16 cellular contexts compared by ENCODE assay signal in genomic region chr18:44060197-44060596, GRCh38.
A peak's percentile ranks its signal among the peaks of the same experiment; 100 is the strongest.
DNase-seq lines count a peak whose midpoint lies in the region; ATAC-seq lines count a peak whose summit lies in the region.
"Had no signal": no experiment of that assay in that cellular context is flagged by ENCODE, and none has a peak within 500 bp of the region (broad histone marks: within the 10 kb centered on the region; RNA-seq: fewer than 3 reads in every experiment).

No MANE protein-coding gene starts in this region.

- H2BK12ac ChIP-seq in neuronal stem cell (ENCODE audit: low read length), result no peak overlapping the region

- no peak overlapping the region for H3K4me3 Mint-ChIP-seq in stimulated activated naive CD8-positive, alpha-beta T cell treated with anti-CD3 and anti-CD28 coated beads, Interleukin-15, amount 100 ng/mL, for 72 hours
- no peak overlapping the region for H3K4me3 Mint-ChIP-seq in stimulated activated effector memory CD8-positive, alpha-beta T cell treated with anti-CD3 and anti-CD28 coated beads, Interleukin-12 subunit alpha, Interleukin-12 subunit beta, amount 100 ng/mL, for 72 hours
- H3K4me3 Mint-ChIP-seq in activated CD4-positive, alpha-beta T cell treated with anti-CD3 and anti-CD28 coated beads, Interleukin-2, amount 10 ng/mL, durations not matched to agents 24 days and 14 days, result no peak overlapping the region
- H3K4me3 Mint-ChIP-seq: CD4-positive, alpha-beta memory T cell; HFFc6 had no signal

- no peak overlapping the region for H3K23ac ChIP-seq in neuronal stem cell (ENCODE audit: low read depth, low read length, poor library complexity)

- no CpG with 5 or more reads among the region's 3 CpGs for WGBS in neuronal stem cell (ENCODE audit: extremely low coverage in 2 of 2, insufficient read length in 2 of 2, insufficient replicate concordance in 1 of 2), 2 donors

- H3K18ac ChIP-seq in neuronal stem cell (ENCODE audit: low read length), result peak overlapping the region; percentile 84

- peak overlapping the region; percentile 94 for H3K14ac ChIP-seq in neuronal stem cell (ENCODE audit: low read length)

- no peak overlapping the region for H3K4ac ChIP-seq in neuronal stem cell (ENCODE audit: low read length)

- no peak overlapping the region for H3K4me2 ChIP-seq in neuronal stem cell (ENCODE audit: insufficient read depth, low read length, poor library complexity, severe bottlenecking)

- no peaks in the 10 kb centered on the region for H3K36me3 ChIP-seq in neuronal stem cell (replicated peaks in 1 of 2; ENCODE audit: control insufficient read depth in 2 of 2, insufficient read depth in 2 of 2, low read length in 2 of 2)
- H3K36me3 ChIP-seq: HAP-1 had no signal

- no peaks in the 10 kb centered on the region for H3K4me1 Mint-ChIP-seq in stimulated activated naive CD8-positive, alpha-beta T cell treated with anti-CD3 and anti-CD28 coated beads, Interleukin-15, amount 100 ng/mL, for 72 hours
- H3K4me1 Mint-ChIP-seq in stimulated activated effector memory CD8-positive, alpha-beta T cell treated with anti-CD3 and anti-CD28 coated beads, Interleukin-12 subunit alpha, Interleukin-12 subunit beta, amount 100 ng/mL, for 72 hours, result no peaks in the 10 kb centered on the region
- no peaks in the 10 kb centered on the region for H3K4me1 Mint-ChIP-seq in activated CD4-positive, alpha-beta T cell treated with anti-CD3 and anti-CD28 coated beads, Interleukin-2, amount 10 ng/mL, durations not matched to agents 24 days and 14 days
- H3K4me1 Mint-ChIP-seq: CD4-positive, alpha-beta memory T cell had no signal

- H3K9me3 ChIP-seq in neuronal stem cell (replicated peaks in 1 of 2; ENCODE audit: control insufficient read depth in 2 of 2, insufficient read depth in 1 of 2, low read depth in 1 of 2, low read length in 2 of 2), result peaks cover 3 to 7% of the 10 kb centered on the region in 2 donors
- H3K9me3 ChIP-seq: HAP-1 had no signal

- no peak overlapping the region for H4K91ac ChIP-seq in neuronal stem cell (ENCODE audit: low read depth, low read length, poor library complexity)

- H3K27ac Mint-ChIP-seq in stimulated activated naive CD8-positive, alpha-beta T cell treated with anti-CD3 and anti-CD28 coated beads, Interleukin-15, amount 100 ng/mL, for 72 hours, result no peak overlapping the region
- H3K27ac Mint-ChIP-seq in stimulated activated effector memory CD8-positive, alpha-beta T cell treated with anti-CD3 and anti-CD28 coated beads, Interleukin-12 subunit alpha, Interleukin-12 subunit beta, amount 100 ng/mL, for 72 hours, result no peak overlapping the region
- H3K27ac Mint-ChIP-seq in activated CD4-positive, alpha-beta T cell treated with anti-CD3 and anti-CD28 coated beads, Interleukin-2, amount 10 ng/mL, durations not matched to agents 24 days and 14 days, result no peak overlapping the region
- H3K27ac Mint-ChIP-seq: CD4-positive, alpha-beta memory T cell; HFFc6 had no signal

- peak overlapping the region in 1 of 2 donors; percentile 33 for H3K4me3 ChIP-seq in neuronal stem cell (ENCODE audit: low read length in 2 of 2)
- H3K4me3 ChIP-seq: HAP-1 had no signal

- no peak overlapping the region for H2AFZ ChIP-seq in neuronal stem cell (ENCODE audit: low read length)

- H3K79me1 ChIP-seq in neuronal stem cell (ENCODE audit: low read depth, low read length), result no peaks in the 10 kb centered on the region

- H4K8ac ChIP-seq in neuronal stem cell (ENCODE audit: low read depth, low read length), result no peak overlapping the region

- H2BK120ac ChIP-seq in neuronal stem cell (ENCODE audit: low read depth, low read length), result no peak overlapping the region

- no peak overlapping the region for H2BK15ac ChIP-seq in neuronal stem cell (ENCODE audit: low read length)

- ATAC-seq in stimulated activated naive CD8-positive, alpha-beta T cell treated with anti-CD3 and anti-CD28 coated beads, Interleukin-15, amount 100 ng/mL, for 72 hours, result peak; percentile 15
- no peak for ATAC-seq in stimulated activated naive CD8-positive, alpha-beta T cell treated with anti-CD3 and anti-CD28 coated beads, Interleukin-15, Interleukin-2, amounts not matched to agents 100 U/mL and 50 U/mL, for 24 hours
- ATAC-seq in stimulated activated effector memory CD8-positive, alpha-beta T cell treated with anti-CD3 and anti-CD28 coated beads, Interleukin-12 subunit alpha, Interleukin-12 subunit beta, amount 100 ng/mL, for 72 hours, result peak; percentile 19

- H3K27ac ChIP-seq in neuronal stem cell (replicated peaks; ENCODE audit: low read length), result no peak overlapping the region

- peaks cover 0 to 5% of the 10 kb centered on the region in 2 donors for H3K9me3 Mint-ChIP-seq in stimulated activated naive CD8-positive, alpha-beta T cell treated with anti-CD3 and anti-CD28 coated beads, Interleukin-15, amount 100 ng/mL, for 72 hours
- H3K9me3 Mint-ChIP-seq in stimulated activated effector memory CD8-positive, alpha-beta T cell treated with anti-CD3 and anti-CD28 coated beads, Interleukin-12 subunit alpha, Interleukin-12 subunit beta, amount 100 ng/mL, for 72 hours, result peaks cover 3% of the 10 kb centered on the region
- H3K9me3 Mint-ChIP-seq in activated CD4-positive, alpha-beta T cell treated with anti-CD3 and anti-CD28 coated beads, Interleukin-2, amount 10 ng/mL, durations not matched to agents 24 days and 14 days, result peaks cover 6% of the 10 kb centered on the region

- intact Hi-C loops in activated CD4-positive, alpha-beta T cell treated with anti-CD3 and anti-CD28 coated beads, Interleukin-2, amount 10 ng/mL, durations not matched to agents 24 days and 14 days (cut with micrococcal nuclease), result no loop called here

- no peak for DNase-seq in stimulated activated naive CD8-positive, alpha-beta T cell treated with anti-CD3 and anti-CD28 coated beads, Interleukin-15, amount 100 ng/mL, for 72 hours
- DNase-seq in stimulated activated naive CD8-positive, alpha-beta T cell treated with anti-CD3 and anti-CD28 coated beads, Interleukin-15, Interleukin-2, amounts not matched to agents 100 U/mL and 50 U/mL, for 24 hours, result no peak
- DNase-seq in neuronal stem cell (ENCODE audit: low spot score), result no peak
- DNase-seq in stimulated activated effector memory CD8-positive, alpha-beta T cell treated with anti-CD3 and anti-CD28 coated beads, Interleukin-12 subunit alpha, Interleukin-12 subunit beta, amount 100 ng/mL, for 72 hours (ENCODE audit: low spot score in 2 of 2), result no peak
- DNase-seq in stimulated activated CD4-positive, alpha-beta T cell treated with anti-CD3 and anti-CD28 coated beads, Interleukin-1b, Interleukin-23, amount 100 ng/mL, for 48 hours, result no peak
- no peak for DNase-seq in activated CD4-positive, alpha-beta T cell treated with anti-CD3 and anti-CD28 coated beads, Interleukin-2, amount 10 ng/mL, durations not matched to agents 24 days and 14 days
- DNase-seq: C1 segment of cervical spinal cord; Calu3; CD4-positive, alpha-beta memory T cell; COR-L47; DMS53; DMS79 treated with DMSO at 0.1 percent for 48 hours; GF-D8; GOT3; HFFc6 had no signal

- H3K27me3 ChIP-seq in neuronal stem cell (ENCODE audit: control insufficient read depth in 3 of 3, insufficient read depth in 3 of 3, low read depth in 1 of 3, low read length in 3 of 3), result no peaks in the 10 kb centered on the region

- H2AK5ac ChIP-seq in neuronal stem cell (ENCODE audit: low read depth, low read length), result peak overlapping the region; percentile 23

- no peaks in the 10 kb centered on the region for H3K27me3 Mint-ChIP-seq in stimulated activated naive CD8-positive, alpha-beta T cell treated with anti-CD3 and anti-CD28 coated beads, Interleukin-15, amount 100 ng/mL, for 72 hours
- H3K27me3 Mint-ChIP-seq in activated CD4-positive, alpha-beta T cell treated with anti-CD3 and anti-CD28 coated beads, Interleukin-2, amount 10 ng/mL, durations not matched to agents 24 days and 14 days, result no peaks in the 10 kb centered on the region
- H3K27me3 Mint-ChIP-seq: CD4-positive, alpha-beta memory T cell had no signal

- no peaks in the 10 kb centered on the region for H3K36me3 Mint-ChIP-seq in stimulated activated effector memory CD8-positive, alpha-beta T cell treated with anti-CD3 and anti-CD28 coated beads, Interleukin-12 subunit alpha, Interleukin-12 subunit beta, amount 100 ng/mL, for 72 hours
- no peaks in the 10 kb centered on the region for H3K36me3 Mint-ChIP-seq in activated CD4-positive, alpha-beta T cell treated with anti-CD3 and anti-CD28 coated beads, Interleukin-2, amount 10 ng/mL, durations not matched to agents 24 days and 14 days (ENCODE audit: low read depth)
- H3K36me3 Mint-ChIP-seq: CD4-positive, alpha-beta memory T cell had no signal

- no peak overlapping the region for H2BK5ac ChIP-seq in neuronal stem cell (ENCODE audit: low read length)

- no peak overlapping the region for H3K9ac ChIP-seq in neuronal stem cell (ENCODE audit: low read depth, low read length, poor library complexity)

- H3K4me1 ChIP-seq in neuronal stem cell (ENCODE audit: control insufficient read depth in 2 of 2, insufficient read depth in 1 of 2, low read depth in 1 of 2, low read length in 2 of 2), result no peaks in the 10 kb centered on the region
- H3K4me1 ChIP-seq: HAP-1 had no signal
